In the genomic region with DNA sequence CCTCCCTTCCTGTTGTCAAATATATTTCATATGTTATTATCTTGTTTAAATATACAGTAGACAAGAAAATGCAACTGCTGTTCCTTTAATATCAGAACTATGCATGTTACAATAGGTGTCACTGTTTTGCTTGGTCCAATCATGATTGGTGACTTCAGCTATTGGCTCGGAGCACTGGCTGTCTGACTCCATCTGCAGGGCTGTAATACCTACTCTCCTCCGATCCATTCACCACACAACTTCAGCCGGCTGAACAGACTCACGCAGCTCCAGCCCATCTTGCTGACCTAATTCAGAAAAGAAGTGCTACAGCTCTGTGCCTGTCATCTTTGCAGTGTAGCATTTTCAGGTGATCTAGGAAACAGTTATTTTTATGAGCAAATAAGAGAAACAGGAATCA, we compare ENCODE assay signal across 9 cellular contexts. TPM values are rescaled to one million over a fixed set of nuclear protein-coding genes. Genes with fewer than 3 reads are reported as not detected.
DNase-seq lines count a peak whose midpoint lies in the region; ATAC-seq, FAIRE-seq and TF ChIP-seq lines count a peak whose summit lies in the region.
"Had no signal": no experiment of that assay in that cellular context is flagged by ENCODE, and none has a peak within 500 bp of the region (broad histone marks: within the 10 kb centered on the region; RNA-seq: fewer than 3 reads in every experiment).

A gene (plus strand): TSS at position 231 of the 400 bp plus-strand sequence. CDS start 383 bp downstream, outside the sequence.

- WGBS in esophagus muscularis mucosa: 2% methylated on average over 4 of the region's 4 CpGs

- TF ChIP-seq EP300 in esophagus muscularis mucosa (IDR thresholded peaks at IDR 0.05): no peak

- TF ChIP-seq CTCF in esophagus muscularis mucosa (IDR thresholded peaks at IDR 0.05): no peak

- H3K4me1 ChIP-seq in esophagus muscularis mucosa: peaks cover 6 to 49% (median 37%) of the 10 kb centered on the region in 4 donors

- no peak for DNase-seq in RPMI7951 (ENCODE audit: low read depth)
- DNase-seq in esophagus muscularis mucosa (ENCODE audit: extremely low spot score): no peak
- peak; percentile 34 for DNase-seq in myocyte (ENCODE audit: low read depth)
- no peak for DNase-seq in iPS-NIHi7 (ENCODE audit: extremely low spot score)
- no peak for DNase-seq in RCC 7860 (ENCODE audit: low spot score)

- ATAC-seq in GM18907 (IDR thresholded peaks at IDR 0.05; ENCODE audit: unreplicated experiment): peak; percentile 99
- peak; percentile 71 for ATAC-seq in HG03342 (IDR thresholded peaks at IDR 0.05; ENCODE audit: unreplicated experiment)
- no peak for ATAC-seq in GM18861 (IDR thresholded peaks at IDR 0.05; ENCODE audit: unreplicated experiment)

- FAIRE-seq in RCC 7860 (lab: Jason Lieb, UNC): no peak
- FAIRE-seq: TTC549 had no signal

- TF ChIP-seq POLR2A in esophagus muscularis mucosa (IDR thresholded peaks at IDR 0.05; ENCODE audit: low read depth): no peak

- H3K36me3 ChIP-seq in esophagus muscularis mucosa: peaks cover 0 to 2% (median 1%) of the 10 kb centered on the region in 4 donors

- peak within 1 kb of the TSS; percentile 21 to 50 (median 34) for H3K27ac ChIP-seq in esophagus muscularis mucosa (replicated peaks in 1 of 4)

- peak within 1 kb of the TSS; percentile 31 to 46 (median 40) for H3K4me3 ChIP-seq in esophagus muscularis mucosa

- H3K9me3 ChIP-seq in esophagus muscularis mucosa: no peaks in the 10 kb centered on the region

- intact Hi-C loops in esophagus muscularis mucosa (cut with DNase I): no loop called here

- H3K27me3 ChIP-seq in esophagus muscularis mucosa: no peaks in the 10 kb centered on the region

RNA-seq across cellular contexts. Expression of the gene that starts here (rescaled TPM):
- 43.7 and 45.3 TPM in 2 replicates for total RNA-seq in RPMI7951 (2014; rRNA removed; shearing (Covaris generic))
- total RNA-seq in esophagus muscularis mucosa (10 to 100 TPM; 15.4 to 34.5 (median 25.9) TPM), myocyte (18.6 and 30.5 TPM in 2 replicates)
- 5.8 TPM for polyA plus RNA-seq in myocyte (2012)
